1 cellular context compared by ENCODE assay signal in genomic region chr11:104191124-104191523, GRCh38.
TF ChIP-seq lines count a peak whose summit lies in the region.

No MANE protein-coding gene starts in this region.

TF ChIP-seq in IMR-90, 13 proteins besides CTCF, POLR2A, EP300 and RAD21:
- TF ChIP-seq FOS (IDR thresholded peaks at IDR 0.05; ENCODE audit: low read depth, low read length) = no peak
- no peak for TF ChIP-seq CEBPB (IDR thresholded peaks at IDR 0.05; ENCODE audit: low read depth, low read length)
- TF ChIP-seq MAZ (IDR thresholded peaks at IDR 0.05; ENCODE audit: borderline replicate concordance, low read depth, low read length) = no peak
- no peak for TF ChIP-seq NFE2L2 (IDR thresholded peaks at IDR 0.05; ENCODE audit: low read depth, low read length)
- no peak for TF ChIP-seq MXI1 (IDR thresholded peaks at IDR 0.05; ENCODE audit: borderline replicate concordance, low read depth, low read length)
- TF ChIP-seq RCOR1 (IDR thresholded peaks at IDR 0.05; ENCODE audit: insufficient replicate concordance, low read length) = no peak
